Comparison of ENCODE assay signal across 8 cellular contexts in genomic region chr5:145347026-145347616, GRCh38.
DNase-seq lines count a peak whose midpoint lies in the region; ATAC-seq, FAIRE-seq and TF ChIP-seq lines count a peak whose summit lies in the region.

No MANE protein-coding gene starts in this region.

- TF ChIP-seq POLR2A in heart left ventricle (IDR thresholded peaks at IDR 0.05) (no peak), GM12878 (IDR thresholded peaks at IDR 0.05; ENCODE audit: low read depth, low read length) (no peak)

- H3K4me3 ChIP-seq in heart left ventricle (no peak overlapping the region), right atrium auricular region (no peak overlapping the region), GM12878 (no peak overlapping the region), mesenchymal stem cell (ENCODE audit: insufficient read depth in 1 of 2, low read depth in 1 of 2, low read length in 2 of 2) (no peak overlapping the region)

- peak; percentile 21; the same call in 1 of the 2 replicates for TF ChIP-seq RAD21 in GM12878 (IDR thresholded peaks at IDR 0.05; ENCODE audit: insufficient read depth, low read depth, low read length)

- H3K79me1 ChIP-seq in mesenchymal stem cell (replicated peaks; ENCODE audit: low read length, poor library complexity, severe bottlenecking): no peaks in the 10 kb centered on the region

- in situ Hi-C loops in KBM-7 (cut with MboI; ENCODE audit: low pct_unique_long_range_greater_than_20kb, low sequenced_read_pairs): no loop called here
- in situ Hi-C loops in GM12878 (cut with MboI): no loop called here

- no peak overlapping the region for H2AK5ac ChIP-seq in mesenchymal stem cell (ENCODE audit: low read length, severe bottlenecking)

- no peak overlapping the region for H2BK5ac ChIP-seq in mesenchymal stem cell (ENCODE audit: low read depth, low read length, poor library complexity, severe bottlenecking)

- no peaks in the 10 kb centered on the region for H4K20me1 ChIP-seq in GM12878 (ENCODE audit: control insufficient read depth, insufficient read depth)

- no peak overlapping the region for H3K23ac ChIP-seq in mesenchymal stem cell (ENCODE audit: low read length in 2 of 2)

- WGBS in heart left ventricle, 4 donors: 48 to 55% (median 53%) methylated on average over 4 of the region's 4 CpGs
- 19% methylated on average over 4 of the region's 4 CpGs for WGBS in GM12878 (ENCODE audit: insufficient coverage, insufficient replicate concordance, low lambda C conversion rate, missing lambda C conversion rate)
- WGBS in mesenchymal stem cell: 79% methylated on average over 3 of the region's 4 CpGs

- no peak overlapping the region for H2AFZ ChIP-seq in GM12878 (ENCODE audit: control insufficient read depth, low read depth, low read length)
- no peak overlapping the region for H2AFZ ChIP-seq in mesenchymal stem cell (ENCODE audit: low read depth, low read length)

- H3K79me2 ChIP-seq in GM12878 (ENCODE audit: control insufficient read depth, insufficient read depth, low read length): no peaks in the 10 kb centered on the region

- CTCF ChIA-PET in GM12878 (lab: Yijun Ruan, JAX): interaction anchor here (1.0 to 1.8 kb wide), 2 partner anchors 26 to 1143 kb away, joined by 3 to 9 read pairs; no protein-coding TSS in a partner anchor

- H3K36me3 ChIP-seq in heart left ventricle (no peaks in the 10 kb centered on the region), right atrium auricular region (no peaks in the 10 kb centered on the region), GM12878 (ENCODE audit: control insufficient read depth in 2 of 2, insufficient read depth in 2 of 2, low read length in 1 of 2) (no peaks in the 10 kb centered on the region), mesenchymal stem cell (ENCODE audit: control insufficient read depth in 1 of 2, insufficient read depth in 2 of 2, low read depth in 1 of 2, low read length in 2 of 2) (no peaks in the 10 kb centered on the region)

- no TSS peak for BruUV-seq in GM12878 (replicated peaks; lab: Mats Ljungman, UMichigan)

- H3K4me2 ChIP-seq in GM12878 (ENCODE audit: control insufficient read depth, insufficient read depth) (no peak overlapping the region), mesenchymal stem cell (ENCODE audit: low read length, poor library complexity, severe bottlenecking) (no peak overlapping the region)

- intact Hi-C loops in heart left ventricle (cut with DNase I) (loop anchor here in 1 of 10 donors (10.0 kb wide), 1 partner anchor 1142 kb away; no protein-coding TSS in a partner anchor), GM12878 (cut with micrococcal nuclease; ENCODE audit: unreplicated experiment) (loop anchor here (2.0 kb wide), 1 partner anchor 1144 kb away; no protein-coding TSS in a partner anchor)

- POLR2A ChIA-PET in GM12878 (lab: Charles Lee): interaction anchor here (0.5 kb wide), 1 partner anchor 127 kb away, joined by 3 read pairs; no protein-coding TSS in a partner anchor

- H3K9me3 ChIP-seq in heart left ventricle (peaks cover 0 to 4% (median 0%) of the 10 kb centered on the region in 12 donors), right atrium auricular region (no peaks in the 10 kb centered on the region), GM12878 (replicated peaks; ENCODE audit: control insufficient read depth, insufficient read depth, low read length) (no peaks in the 10 kb centered on the region), mesenchymal stem cell (ENCODE audit: control insufficient read depth, low read length) (peaks cover 2% of the 10 kb centered on the region)

- no peak overlapping the region for H3K27ac ChIP-seq in heart left ventricle
- H3K27ac ChIP-seq in right atrium auricular region: no peak overlapping the region
- no peak overlapping the region for H3K27ac ChIP-seq in GM12878 (ENCODE audit: control insufficient read depth, insufficient read depth)
- H3K27ac ChIP-seq in mesenchymal stem cell (ENCODE audit: low read length, poor library complexity, severe bottlenecking): peak overlapping the region; percentile 47

- no peak overlapping the region for H2BK12ac ChIP-seq in mesenchymal stem cell (ENCODE audit: low read length in 2 of 2)

- DNase-seq in heart left ventricle: no peak
- DNase-seq in right atrium auricular region (ENCODE audit: low spot score): no peak
- DNase-seq in KBM-7: peak; percentile 50
- DNase-seq in GM12878 (ENCODE audit: low read depth, low spot score): no peak
- peak; percentile 74 for DNase-seq in mesenchymal stem cell
- no peak for DNase-seq in activated T-cell treated with anti-CD3 and anti-CD28 coated beads, Interleukin-2, amount 50 U/mL, for 48 hours
- no peak for DNase-seq in amygdala (lab: John Stamatoyannopoulos, UW)

- no peak overlapping the region for H3K14ac ChIP-seq in mesenchymal stem cell (ENCODE audit: low read length in 2 of 2)

- H3K9ac ChIP-seq in GM12878 (ENCODE audit: control insufficient read depth, insufficient read depth, low read length): no peak overlapping the region
- H3K9ac ChIP-seq in mesenchymal stem cell (ENCODE audit: low read length): no peak overlapping the region

- TF ChIP-seq EP300 in GM12878 (IDR thresholded peaks at IDR 0.05; ENCODE audit: borderline replicate concordance in 1 of 2, control insufficient read depth in 1 of 2, low read depth in 2 of 2, low read length in 2 of 2): no peak

- H3K18ac ChIP-seq in mesenchymal stem cell (ENCODE audit: low read depth in 1 of 2, low read length in 2 of 2): no peak overlapping the region

- no peaks in the 10 kb centered on the region for H3K27me3 ChIP-seq in heart left ventricle
- no peaks in the 10 kb centered on the region for H3K27me3 ChIP-seq in right atrium auricular region
- no peaks in the 10 kb centered on the region for H3K27me3 ChIP-seq in GM12878 (replicated peaks in 1 of 2; ENCODE audit: control insufficient read depth in 2 of 2, insufficient read depth in 2 of 2, low read length in 1 of 2)
- no peaks in the 10 kb centered on the region for H3K27me3 ChIP-seq in mesenchymal stem cell (ENCODE audit: control insufficient read depth in 1 of 2, insufficient read depth in 1 of 2, low read length in 2 of 2)

- H2BK15ac ChIP-seq in mesenchymal stem cell (ENCODE audit: low read depth, poor library complexity, severe bottlenecking): no peak overlapping the region

- H4K91ac ChIP-seq in mesenchymal stem cell (ENCODE audit: low read length): no peak overlapping the region

- H3K4me1 ChIP-seq in heart left ventricle: no peaks in the 10 kb centered on the region
- no peaks in the 10 kb centered on the region for H3K4me1 ChIP-seq in right atrium auricular region
- no peaks in the 10 kb centered on the region for H3K4me1 ChIP-seq in GM12878 (ENCODE audit: control insufficient read depth, insufficient read depth, low read length)
- H3K4me1 ChIP-seq in mesenchymal stem cell (ENCODE audit: control insufficient read depth, insufficient read depth, low read depth, low read length): no peaks in the 10 kb centered on the region

- no peak for FAIRE-seq in GM12878 (lab: Jason Lieb, UNC)

- no peak overlapping the region for H4K8ac ChIP-seq in mesenchymal stem cell (ENCODE audit: low read length)

- SMC1A ChIA-PET in GM12878 (lab: Charles Lee; ENCODE audit: uncharacterized antibody, unreplicated experiment): interaction anchor here (1.0 kb wide), 1 partner anchor 106 kb away, joined by 3 read pairs; no protein-coding TSS in a partner anchor

- no peak overlapping the region for H3K4ac ChIP-seq in mesenchymal stem cell (ENCODE audit: low read depth in 1 of 2, low read length in 2 of 2)

- ATAC-seq in heart left ventricle: peak in 1 of 4 donors; percentile 47
- peak; percentile 76 for ATAC-seq in GM12878
- no peak for ATAC-seq in HG02970 (IDR thresholded peaks at IDR 0.05; ENCODE audit: low FRiP score, unreplicated experiment)

- TF ChIP-seq CTCF in heart left ventricle (IDR thresholded peaks at IDR 0.05) (peak in 10 of 12 donors; percentile 12 to 46 (median 37)), right atrium auricular region (IDR thresholded peaks at IDR 0.05) (peak in 1 of 2 donors; percentile 60), GM12878 (IDR thresholded peaks at IDR 0.05 in 2 of 3, conservative IDR thresholded peaks at IDR 0.05 in 1 of 3; ENCODE audit: control insufficient read depth in 2 of 3, extremely low read depth in 1 of 3, insufficient read depth in 1 of 3, low read depth in 3 of 3, low read length in 3 of 3) (peak; percentile 30 to 42 (median 42); a peak in 5 of 6 replicates)

- RAD21 ChIA-PET in GM12878 (lab: Charles Lee; ENCODE audit: unreplicated experiment): interaction anchor here (1.0 kb wide), 1 partner anchor 1143 kb away, joined by 4 read pairs; no protein-coding TSS in a partner anchor

- H2BK120ac ChIP-seq in mesenchymal stem cell (ENCODE audit: low read depth, low read length): no peak overlapping the region

TF ChIP-seq in GM12878, 131 proteins besides CTCF, POLR2A, EP300 and RAD21:
- peak; percentile 31; the same call in 1 of the 2 replicates for TF ChIP-seq SMC3 (IDR thresholded peaks at IDR 0.05; ENCODE audit: borderline replicate concordance, low read length)
- TF ChIP-seq MYB (IDR thresholded peaks at IDR 0.05; ENCODE audit: borderline replicate concordance, low read depth, low read length): no peak
- no peak for TF ChIP-seq CBX3 (IDR thresholded peaks at IDR 0.05; ENCODE audit: borderline replicate concordance, low read depth)

Comparison
In these comparisons a context has a peak if more than half of its experiments do, and no peak if none do; other contexts are left out.
1. DNase-seq: peak in KBM-7 (single experiment) and mesenchymal stem cell (single experiment); none in heart left ventricle (0 of 5), right atrium auricular region (single experiment), GM12878 (single experiment), activated T-cell treated with anti-CD3 and anti-CD28 coated beads, Interleukin-2, amount 50 U/mL, for 48 hours (0 of 2) and amygdala (0 of 56).